In the genomic region with DNA sequence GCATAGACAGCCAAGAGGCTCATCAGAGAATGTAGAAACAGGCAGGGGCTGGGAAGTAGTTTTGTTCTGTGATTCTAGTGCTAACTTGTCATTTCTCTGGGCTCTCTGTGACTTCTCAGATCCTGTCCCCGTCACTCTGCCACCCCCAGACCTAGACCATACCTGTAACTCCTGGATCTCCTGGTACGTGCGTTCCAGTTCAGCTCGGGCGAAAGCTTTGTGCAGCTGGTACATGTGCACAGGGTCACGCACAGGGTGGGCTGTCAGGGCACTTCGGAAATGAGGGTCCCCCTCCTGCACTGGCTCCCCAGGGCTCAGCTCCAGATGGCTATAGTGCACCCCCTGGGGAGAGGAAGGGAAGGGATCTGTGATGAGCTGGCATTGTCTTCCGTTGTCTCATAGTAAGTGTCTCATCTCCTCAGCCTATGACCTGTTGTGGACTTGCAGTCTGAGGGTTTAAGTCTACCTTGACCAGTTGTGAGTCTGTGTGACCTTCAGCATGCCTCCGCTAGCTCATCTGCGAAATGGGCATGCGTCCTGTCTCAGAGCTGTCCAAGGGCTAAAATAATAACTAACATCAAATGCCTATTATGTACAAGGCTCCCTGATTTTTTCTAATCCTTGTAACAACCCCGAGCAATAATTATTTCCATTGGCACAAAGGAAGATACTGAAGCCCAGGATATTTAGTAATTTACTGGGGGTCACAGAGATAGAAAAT, we compare ENCODE assay signal across 8 cellular contexts. TPM values are rescaled to one million over a fixed set of nuclear protein-coding genes. Genes with fewer than 3 reads are reported as not detected.
DNase-seq lines count a peak whose midpoint lies in the region; ATAC-seq and TF ChIP-seq lines count a peak whose summit lies in the region.

No MANE protein-coding gene starts in this region.

- H3K79me2 ChIP-seq in KMS-11 (ENCODE audit: insufficient read depth, low read depth): no peaks in the 10 kb centered on the region

- no peaks in the 10 kb centered on the region for H4K20me1 ChIP-seq in KMS-11 (ENCODE audit: insufficient read depth)

- DNase-seq in activated CD4-positive, alpha-beta T cell treated with anti-CD3 and anti-CD28 coated beads, Interleukin-2, amount 10 ng/mL, durations not matched to agents 24 days and 14 days: no peak
- no peak for DNase-seq in activated CD4-positive, alpha-beta T cell treated with anti-CD3 and anti-CD28 coated beads, Interleukin-2, amount 50 U/mL, for 1 hour
- no peak for DNase-seq in activated naive CD8-positive, alpha-beta T cell treated with anti-CD3 and anti-CD28 coated beads, Interleukin-2, amount 50 U/mL, for 24 hours
- DNase-seq in neural crest cell (ENCODE audit: low read depth, low spot score): no peak
- no peak for DNase-seq in glomerular visceral epithelial cell (ENCODE audit: extremely low spot score)
- DNase-seq in left lung: no peak

- peaks cover 11% of the 10 kb centered on the region for H3K27me3 Mint-ChIP-seq in activated CD4-positive, alpha-beta T cell treated with anti-CD3 and anti-CD28 coated beads, Interleukin-2, amount 10 ng/mL, durations not matched to agents 24 days and 14 days
- H3K27me3 Mint-ChIP-seq in activated naive CD8-positive, alpha-beta T cell treated with anti-CD3 and anti-CD28 coated beads, Interleukin-2, amount 50 U/mL, for 24 hours: peaks cover 8% of the 10 kb centered on the region
- no peaks in the 10 kb centered on the region for H3K27me3 Mint-ChIP-seq in neural crest cell (ENCODE audit: low read depth)

- H3K9ac ChIP-seq in KMS-11: no peak overlapping the region; the same call in 1 of the 2 replicates

- H3K4me3 ChIP-seq in KMS-11 (IDR thresholded peaks at IDR 0.05; ENCODE audit: insufficient read depth, low read depth, low read length): no peak overlapping the region
- H3K4me3 ChIP-seq in left lung: no peak overlapping the region

- peaks cover 4% of the 10 kb centered on the region for H3K4me1 ChIP-seq in KMS-11 (ENCODE audit: low read depth, poor library complexity, severe bottlenecking)
- peaks cover 8 to 33% of the 10 kb centered on the region in 2 donors for H3K4me1 ChIP-seq in left lung

- no peaks in the 10 kb centered on the region for H3K36me3 ChIP-seq in KMS-11 (ENCODE audit: insufficient read depth)
- H3K36me3 ChIP-seq in left lung: peaks cover 0 to 31% of the 10 kb centered on the region in 2 donors

- no peak for ATAC-seq in activated naive CD8-positive, alpha-beta T cell treated with anti-CD3 and anti-CD28 coated beads, Interleukin-2, amount 50 U/mL, for 24 hours
- no peak for ATAC-seq in GM19395 (IDR thresholded peaks at IDR 0.05; ENCODE audit: unreplicated experiment)
- ATAC-seq in left lung: no peak

- H3K27me3 ChIP-seq in KMS-11 (ENCODE audit: insufficient read depth, low read depth) (peaks cover 13% of the 10 kb centered on the region; the same call in 1 of the 2 replicates), left lung (peaks cover 0 to 95% of the 10 kb centered on the region in 2 donors)

- peak overlapping the region; percentile 90 for H3K4me2 ChIP-seq in KMS-11

- intact Hi-C loops in activated CD4-positive, alpha-beta T cell treated with anti-CD3 and anti-CD28 coated beads, Interleukin-2, amount 10 ng/mL, durations not matched to agents 24 days and 14 days (cut with micrococcal nuclease): loop anchor here (1.0 to 5.0 kb wide), 4 partner anchors 101 to 1269 kb away; partner anchors contain the start of genes AAMP, DNAJB2 and PNKD
- intact Hi-C loops in left lung (cut with DNase I): loop anchor here in 1 of 2 donors (5.0 kb wide), 1 partner anchor 101 kb away; no protein-coding TSS in a partner anchor

- H3K9me3 Mint-ChIP-seq in activated CD4-positive, alpha-beta T cell treated with anti-CD3 and anti-CD28 coated beads, Interleukin-2, amount 10 ng/mL, durations not matched to agents 24 days and 14 days: no peaks in the 10 kb centered on the region
- no peaks in the 10 kb centered on the region for H3K9me3 Mint-ChIP-seq in activated naive CD8-positive, alpha-beta T cell treated with anti-CD3 and anti-CD28 coated beads, Interleukin-2, amount 50 U/mL, for 24 hours
- H3K9me3 Mint-ChIP-seq in neural crest cell: no peaks in the 10 kb centered on the region

- H3K27ac Mint-ChIP-seq in activated CD4-positive, alpha-beta T cell treated with anti-CD3 and anti-CD28 coated beads, Interleukin-2, amount 10 ng/mL, durations not matched to agents 24 days and 14 days: no peak overlapping the region
- no peak overlapping the region for H3K27ac Mint-ChIP-seq in activated naive CD8-positive, alpha-beta T cell treated with anti-CD3 and anti-CD28 coated beads, Interleukin-2, amount 50 U/mL, for 24 hours
- no peak overlapping the region for H3K27ac Mint-ChIP-seq in neural crest cell (ENCODE audit: unreplicated experiment)

- peak overlapping the region; percentile 89 for H3K4me3 Mint-ChIP-seq in activated CD4-positive, alpha-beta T cell treated with anti-CD3 and anti-CD28 coated beads, Interleukin-2, amount 10 ng/mL, durations not matched to agents 24 days and 14 days
- peak overlapping the region; percentile 92 for H3K4me3 Mint-ChIP-seq in activated naive CD8-positive, alpha-beta T cell treated with anti-CD3 and anti-CD28 coated beads, Interleukin-2, amount 50 U/mL, for 24 hours
- H3K4me3 Mint-ChIP-seq in neural crest cell: peak overlapping the region; percentile 71

- H2AFZ ChIP-seq in KMS-11 (ENCODE audit: low read depth): no peak overlapping the region; the same call in 1 of the 2 replicates

- TF ChIP-seq CTCF in KMS-11 (conservative IDR thresholded peaks at IDR 0.05; ENCODE audit: low read depth, low read length) (no peak), neural crest cell (conservative IDR thresholded peaks at IDR 0.05) (no peak), left lung (IDR thresholded peaks at IDR 0.05) (no peak)

- peaks cover 17% of the 10 kb centered on the region for H3K4me1 Mint-ChIP-seq in activated CD4-positive, alpha-beta T cell treated with anti-CD3 and anti-CD28 coated beads, Interleukin-2, amount 10 ng/mL, durations not matched to agents 24 days and 14 days
- peaks cover 24% of the 10 kb centered on the region for H3K4me1 Mint-ChIP-seq in activated naive CD8-positive, alpha-beta T cell treated with anti-CD3 and anti-CD28 coated beads, Interleukin-2, amount 50 U/mL, for 24 hours
- H3K4me1 Mint-ChIP-seq in neural crest cell: peaks cover 45% of the 10 kb centered on the region

- no peaks in the 10 kb centered on the region for H3K9me3 ChIP-seq in left lung

- no peak overlapping the region for H3K27ac ChIP-seq in KMS-11
- H3K27ac ChIP-seq in left lung: no peak overlapping the region

- H3K36me3 Mint-ChIP-seq in activated CD4-positive, alpha-beta T cell treated with anti-CD3 and anti-CD28 coated beads, Interleukin-2, amount 10 ng/mL, durations not matched to agents 24 days and 14 days (ENCODE audit: low read depth): peaks cover 11% of the 10 kb centered on the region
- H3K36me3 Mint-ChIP-seq in activated naive CD8-positive, alpha-beta T cell treated with anti-CD3 and anti-CD28 coated beads, Interleukin-2, amount 50 U/mL, for 24 hours (ENCODE audit: low read depth): peaks cover 6% of the 10 kb centered on the region
- H3K36me3 Mint-ChIP-seq in neural crest cell (ENCODE audit: low read depth): no peaks in the 10 kb centered on the region

RNA-seq across cellular contexts. Expression of gene CHPF, which starts 2.7 kb away (rescaled TPM):
- total RNA-seq in activated CD4-positive, alpha-beta T cell treated with anti-CD3 and anti-CD28 coated beads, Interleukin-2, amount 10 ng/mL, durations not matched to agents 24 days and 14 days: 37.8 and 38.3 TPM in 2 replicates
- total RNA-seq in neural crest cell: 27.0 and 30.0 TPM in 2 replicates
- total RNA-seq in left lung: 100 to 1,000 TPM in 1 of 2 donors, 10 to 100 TPM in 1; 61.6 to 114 TPM

RNA-seq across cellular contexts. Expression of gene TMEM198, which starts 2.9 kb away (rescaled TPM):
- total RNA-seq in activated CD4-positive, alpha-beta T cell treated with anti-CD3 and anti-CD28 coated beads, Interleukin-2, amount 10 ng/mL, durations not matched to agents 24 days and 14 days: 3.1 and 3.4 TPM in 2 replicates
- total RNA-seq in neural crest cell (15.7 and 16.4 TPM in 2 replicates), left lung (1 to 10 TPM; 2.9 to 3.5 TPM)

RNA-seq across cellular contexts. Expression of gene ASIC4, which starts 26.7 kb away (rescaled TPM):
- total RNA-seq in activated CD4-positive, alpha-beta T cell treated with anti-CD3 and anti-CD28 coated beads, Interleukin-2, amount 10 ng/mL, durations not matched to agents 24 days and 14 days: not detected in 2 replicates
- total RNA-seq in neural crest cell (1.0 and 1.5 TPM in 2 replicates), left lung (not detected)

RNA-seq across cellular contexts. Expression of gene OBSL1, which starts 30.4 kb away (rescaled TPM):
- 0.26 and 0.47 TPM in 2 replicates for total RNA-seq in activated CD4-positive, alpha-beta T cell treated with anti-CD3 and anti-CD28 coated beads, Interleukin-2, amount 10 ng/mL, durations not matched to agents 24 days and 14 days
- total RNA-seq in neural crest cell (122 and 123 TPM in 2 replicates), left lung (10 to 100 TPM; 43.4 to 65.0 TPM)

RNA-seq across cellular contexts. Expression of gene INHA, which starts 31.2 kb away (rescaled TPM):
- total RNA-seq in activated CD4-positive, alpha-beta T cell treated with anti-CD3 and anti-CD28 coated beads, Interleukin-2, amount 10 ng/mL, durations not matched to agents 24 days and 14 days: not detected in 2 replicates
- 0.50 TPM in 1 of 2 replicates, not detected in the other for total RNA-seq in neural crest cell
- total RNA-seq in left lung: under 1 TPM; 0.37 to 0.44 TPM
